Comparison of ENCODE assay signal across 8 cellular contexts in the genomic region with DNA sequence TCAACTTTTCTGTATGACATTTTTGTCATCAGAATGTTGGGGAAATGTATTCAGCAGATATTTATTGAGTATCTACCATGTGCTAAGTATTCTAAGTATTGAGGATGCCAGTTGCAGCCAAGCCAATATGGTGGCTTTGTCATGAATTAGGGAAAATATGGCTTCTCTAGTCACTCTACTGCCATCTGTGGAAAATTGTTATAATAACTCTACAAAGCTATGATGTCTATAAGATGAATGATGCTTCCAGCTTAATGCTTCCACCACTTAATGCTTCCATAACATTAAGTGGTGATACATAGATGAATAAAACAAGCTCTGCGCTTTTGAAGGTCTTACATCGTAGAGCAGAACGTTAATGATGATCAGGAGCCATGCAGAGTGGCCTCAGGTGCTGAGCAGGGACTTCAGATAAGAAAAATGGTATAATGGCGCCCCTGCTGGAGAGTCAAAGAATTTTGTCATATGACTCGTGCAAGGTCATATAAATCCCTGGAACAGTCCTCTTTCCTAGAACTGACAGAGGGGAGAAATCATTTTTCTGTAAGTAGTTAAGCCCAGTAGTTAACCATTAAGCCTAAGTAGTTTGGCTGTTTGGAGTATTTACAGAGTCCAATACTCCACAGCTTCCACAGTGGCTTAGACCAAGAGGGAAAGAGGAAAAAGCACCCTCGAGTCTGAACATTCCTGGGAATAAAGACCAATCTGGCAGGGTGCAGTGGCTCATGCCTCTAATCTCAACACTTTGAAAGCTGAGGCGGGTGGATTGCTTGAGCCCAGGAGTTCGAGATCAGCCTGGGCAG. TPM values are rescaled to one million over a fixed set of nuclear protein-coding genes. Genes with fewer than 3 reads are reported as not detected.
DNase-seq lines count a peak whose midpoint lies in the region; ATAC-seq and TF ChIP-seq lines count a peak whose summit lies in the region.

No MANE protein-coding gene starts in this region.

- H3K4me1 Mint-ChIP-seq in activated CD8-positive, alpha-beta T cell treated with anti-CD3 and anti-CD28 coated beads for 36 hours (ENCODE audit: low read depth) = peaks cover 36% of the 10 kb centered on the region

- BruUV-seq in HCT116 (replicated peaks; lab: Mats Ljungman, UMichigan) = no TSS peak

- TF ChIP-seq CTCF in C4-2B (conservative IDR thresholded peaks at IDR 0.05) (peak; percentile 94), HCT116 (IDR thresholded peaks at IDR 0.05 in 2 of 3, conservative IDR thresholded peaks at IDR 0.05 in 1 of 3; ENCODE audit: borderline replicate concordance in 1 of 3, insufficient read depth in 1 of 3, low read depth in 2 of 3, low read length in 2 of 3) (peak; percentile 49 to 98 (median 89)), epithelial cell of proximal tubule (conservative IDR thresholded peaks at IDR 0.05; ENCODE audit: low read depth, low read length) (peak; percentile 69), psoas muscle (IDR thresholded peaks at IDR 0.05) (peak; percentile 44)
- peak; percentile 99 for TF ChIP-seq CTCF in activated CD8-positive, alpha-beta T cell treated with anti-CD3 and anti-CD28 coated beads for 36 hours (IDR thresholded peaks at IDR 0.05)

- peak; percentile 79 for DNase-seq in HCT116 (ENCODE audit: low read depth, low spot score)
- peak; percentile 80 for DNase-seq in NCI-H774 (lab: John Stamatoyannopoulos, UW)
- DNase-seq in activated CD8-positive, alpha-beta T cell treated with anti-CD3 and anti-CD28 coated beads for 36 hours = peak; percentile 70
- peak; percentile 91 for DNase-seq in epithelial cell of proximal tubule (ENCODE audit: low read depth)
- no peak for DNase-seq in psoas muscle
- no peak for DNase-seq in NCI-H128 (lab: John Stamatoyannopoulos, UW; ENCODE audit: unreplicated experiment)

- H3K27me3 ChIP-seq in HCT116 (ENCODE audit: insufficient read depth, low read length) = no peaks in the 10 kb centered on the region
- peaks cover 0 to 4% (median 0%) of the 10 kb centered on the region in 3 donors for H3K27me3 ChIP-seq in psoas muscle (ENCODE audit: insufficient read depth in 3 of 3, low read length in 2 of 3)

- peak; percentile 81; the same call in 1 of the 2 replicates for TF ChIP-seq RAD21 in HCT116 (IDR thresholded peaks at IDR 0.05; ENCODE audit: low read depth)

- peak overlapping the region; percentile 96 for H2AFZ ChIP-seq in HCT116 (ENCODE audit: low read depth, low read length, poor library complexity, severe bottlenecking)

- H3K36me3 ChIP-seq in HCT116 (ENCODE audit: control insufficient read depth in 1 of 2, insufficient read depth in 2 of 2, low read length in 2 of 2) (no peaks in the 10 kb centered on the region), psoas muscle (ENCODE audit: insufficient read depth in 1 of 2, low read depth in 1 of 2) (no peaks in the 10 kb centered on the region)

- no peak overlapping the region for H3K4me3 Mint-ChIP-seq in activated CD8-positive, alpha-beta T cell treated with anti-CD3 and anti-CD28 coated beads for 36 hours

- no peaks in the 10 kb centered on the region for H3K9me3 ChIP-seq in HCT116 (ENCODE audit: control insufficient read depth in 1 of 2, insufficient read depth in 1 of 2, low read depth in 1 of 2, low read length in 2 of 2)
- no peaks in the 10 kb centered on the region for H3K9me3 ChIP-seq in psoas muscle

- H3K79me2 ChIP-seq in HCT116 (ENCODE audit: insufficient read depth, low read length) = no peaks in the 10 kb centered on the region

- CTCF ChIA-PET in HCT116 (lab: Charles Lee) = interaction anchor here (0.6 to 2.7 kb wide), 29 partner anchors 9 to 719 kb away, joined by 3 to 67 read pairs (median 4); a partner anchor contains a TSS
- CTCF ChIA-PET in activated CD8-positive, alpha-beta T cell treated with anti-CD3 and anti-CD28 coated beads for 36 hours (lab: Charles Lee) = interaction anchor here (0.6 to 8.4 kb wide), 67 partner anchors 9 to 541 kb away, joined by 3 to 101 read pairs (median 5); a partner anchor contains a TSS

- no peaks in the 10 kb centered on the region for H3K9me2 ChIP-seq in HCT116 (ENCODE audit: insufficient read depth)

- RAD21 ChIA-PET in HCT116 (lab: Charles Lee; ENCODE audit: low non-redundant PET in 1 of 2, low total read pairs in 2 of 2, uncharacterized antibody in 2 of 2, unreplicated experiment in 2 of 2) = interaction anchor here (0.6 to 2.0 kb wide), 6 partner anchors 9 to 232 kb away, joined by 3 to 16 read pairs (median 6); a partner anchor contains a TSS

- H4K20me1 ChIP-seq in HCT116 (ENCODE audit: insufficient read depth) = no peaks in the 10 kb centered on the region

- H3K36me3 Mint-ChIP-seq in activated CD8-positive, alpha-beta T cell treated with anti-CD3 and anti-CD28 coated beads for 36 hours (ENCODE audit: low read depth) = no peaks in the 10 kb centered on the region

- H3K4me3 ChIP-seq in HCT116 (replicated peaks in 1 of 2; ENCODE audit: low read depth in 1 of 2, low read length in 2 of 2) (peak overlapping the region in 1 of 2 experiments; percentile 37; a peak in 1 of 4 replicates), epithelial cell of proximal tubule (ENCODE audit: low read depth, low read length) (no peak overlapping the region), psoas muscle (no peak overlapping the region)

- POLR2A ChIA-PET in HCT116 (lab: Charles Lee) = interaction anchor here (1.0 kb wide), 2 partner anchors 211 to 232 kb away, joined by 3 to 6 read pairs; no protein-coding TSS in a partner anchor
- POLR2A ChIA-PET in activated CD8-positive, alpha-beta T cell treated with anti-CD3 and anti-CD28 coated beads for 36 hours (lab: Charles Lee) = interaction anchor here (0.9 to 6.5 kb wide), 3 partner anchors 9 to 45 kb away, joined by 3 to 34 read pairs (median 5); a partner anchor contains a TSS

- H3K9me3 Mint-ChIP-seq in activated CD8-positive, alpha-beta T cell treated with anti-CD3 and anti-CD28 coated beads for 36 hours = peaks cover 2% of the 10 kb centered on the region

- H3K9ac ChIP-seq in HCT116 (ENCODE audit: low read length) = no peak overlapping the region

- H3K4me1 ChIP-seq in HCT116 (ENCODE audit: control insufficient read depth in 1 of 2, insufficient read depth in 2 of 2, low read length in 2 of 2) = peaks cover 7 to 20% of the 10 kb centered on the region in 2 experiments; a peak in 3 of 4 replicates
- H3K4me1 ChIP-seq in psoas muscle = no peaks in the 10 kb centered on the region

- 49 to 61% (median 59%) methylated on average over 8 of the region's 8 CpGs for WGBS in psoas muscle, 3 donors

- no peak for TF ChIP-seq POLR2A in HCT116 (IDR thresholded peaks at IDR 0.05; ENCODE audit: borderline replicate concordance, extremely low read depth, insufficient read depth, insufficient read length)

- H3K27ac ChIP-seq in C4-2B = no peak overlapping the region
- H3K27ac ChIP-seq in HCT116 (ENCODE audit: low read depth, low read length) = no peak overlapping the region
- no peak overlapping the region for H3K27ac ChIP-seq in psoas muscle

- ATAC-seq in HCT116 (peak; percentile 80), psoas muscle (no peak), HG02763 (IDR thresholded peaks at IDR 0.05; ENCODE audit: unreplicated experiment) (no peak)
- ATAC-seq in activated CD8-positive, alpha-beta T cell treated with anti-CD3 and anti-CD28 coated beads for 36 hours = peak; percentile 26

- peak overlapping the region; percentile 12 for H3K27ac Mint-ChIP-seq in activated CD8-positive, alpha-beta T cell treated with anti-CD3 and anti-CD28 coated beads for 36 hours

- H3K4me2 ChIP-seq in HCT116 (ENCODE audit: low read length) = peak overlapping the region; percentile 70

- no peaks in the 10 kb centered on the region for H3K27me3 Mint-ChIP-seq in activated CD8-positive, alpha-beta T cell treated with anti-CD3 and anti-CD28 coated beads for 36 hours

- intact Hi-C loops in HCT116 (cut with micrococcal nuclease) = loop anchor here (1.0 kb wide), 2 partner anchors 211 to 232 kb away; no protein-coding TSS in a partner anchor
- intact Hi-C loops in activated CD8-positive, alpha-beta T cell treated with anti-CD3 and anti-CD28 coated beads for 36 hours (cut with micrococcal nuclease) = loop anchor here (5.0 kb wide), 1 partner anchor 234 kb away; no protein-coding TSS in a partner anchor
- intact Hi-C loops in psoas muscle (cut with DNase I) = loop anchor here in 1 of 2 donors (5.0 kb wide), 1 partner anchor 234 kb away; no protein-coding TSS in a partner anchor

TF ChIP-seq in HCT116, 20 proteins besides CTCF, POLR2A, EP300 and RAD21 (continues in another document):
- TF ChIP-seq FOSL1 (IDR thresholded peaks at IDR 0.05; ENCODE audit: low read depth) (0 out of 2 replicates have a peak, but pooled peaks have one; percentile 14), YY1 (IDR thresholded peaks at IDR 0.05; ENCODE audit: extremely low read depth, insufficient replicate concordance, low read depth, low read length) (peak; percentile 83), SRF (IDR thresholded peaks at IDR 0.05; ENCODE audit: low read depth) (0 out of 2 replicates have a peak, but pooled peaks have one; percentile 33), SP1 (IDR thresholded peaks at IDR 0.05; ENCODE audit: low read depth) (peak; percentile 20), CBX3 (IDR thresholded peaks at IDR 0.05; ENCODE audit: low read depth) (peak; percentile 73), EGR1 (IDR thresholded peaks at IDR 0.05; ENCODE audit: low read depth) (peak; percentile 35; the same call in 1 of the 2 replicates), JUND (IDR thresholded peaks at IDR 0.05) (0 out of 2 replicates have a peak, but pooled peaks have one; percentile 10), ZFX (IDR thresholded peaks at IDR 0.05) (no peak)
- TF ChIP-seq, protein P1, sequence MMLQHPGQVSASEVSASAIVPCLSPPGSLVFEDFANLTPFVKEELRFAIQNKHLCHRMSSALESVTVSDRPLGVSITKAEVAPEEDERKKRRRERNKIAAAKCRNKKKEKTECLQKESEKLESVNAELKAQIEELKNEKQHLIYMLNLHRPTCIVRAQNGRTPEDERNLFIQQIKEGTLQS (IDR thresholded peaks at IDR 0.05) = no peak

RNA-seq across cellular contexts. Expression of a gene that starts 2.7 kb away (rescaled TPM):
- total RNA-seq in HCT116 (2021; ENCODE audit: unreplicated experiment) (not detected), epithelial cell of proximal tubule (not detected in 2 replicates), psoas muscle (not detected)
- not detected in 2 replicates for polyA plus RNA-seq in HCT116 (2012)
- total RNA-seq in activated CD8-positive, alpha-beta T cell treated with anti-CD3 and anti-CD28 coated beads for 36 hours = not detected
- polyA plus RNA-seq in psoas muscle = not detected

RNA-seq across cellular contexts. Expression of a gene that starts 42.2 kb away (rescaled TPM):
- total RNA-seq in HCT116 (2021; ENCODE audit: unreplicated experiment) (47.2 TPM), epithelial cell of proximal tubule (49.7 and 124 TPM in 2 replicates), psoas muscle (10 to 100 TPM; 18.6 to 29.3 (median 23.1) TPM)
- 17.7 and 21.7 TPM in 2 replicates for polyA plus RNA-seq in HCT116 (2012)
- total RNA-seq in activated CD8-positive, alpha-beta T cell treated with anti-CD3 and anti-CD28 coated beads for 36 hours = 10 to 100 TPM; 25.9 to 26.8 TPM
- polyA plus RNA-seq in psoas muscle = 10 to 100 TPM in 1 of 3 donors, 1 to 10 TPM in 2; 5.6 to 12.5 (median 7.7) TPM

RNA-seq across cellular contexts. Expression of a gene that starts 44.8 kb away (rescaled TPM):
- 51.2 TPM for total RNA-seq in HCT116 (2021; ENCODE audit: unreplicated experiment)
- 26.4 and 29.7 TPM in 2 replicates for polyA plus RNA-seq in HCT116 (2012)
- total RNA-seq in activated CD8-positive, alpha-beta T cell treated with anti-CD3 and anti-CD28 coated beads for 36 hours = 10 to 100 TPM; 75.9 to 78.6 TPM
- 16.8 and 24.7 TPM in 2 replicates for total RNA-seq in epithelial cell of proximal tubule
- 10 to 100 TPM; 21.2 to 29.2 (median 23.8) TPM for total RNA-seq in psoas muscle
- polyA plus RNA-seq in psoas muscle = 10 to 100 TPM; 17.0 to 33.0 (median 17.6) TPM

Comparison
In these comparisons a context has a peak if more than half of its experiments do, and no peak if none do; other contexts are left out.
1. CTCF ChIP-seq: peak in every context shown above with its lines; median percentile 99 in activated CD8-positive, alpha-beta T cell treated with anti-CD3 and anti-CD28 coated beads for 36 hours; 94 in C4-2B; 89 in HCT116; 69 in epithelial cell of proximal tubule; 44 in psoas muscle.
2. ATAC-seq: peak in HCT116 (single experiment) and activated CD8-positive, alpha-beta T cell treated with anti-CD3 and anti-CD28 coated beads for 36 hours (single experiment); none in psoas muscle (0 of 4) and HG02763 (single experiment).
3. DNase-seq: peak in HCT116 (single experiment), NCI-H774 (single experiment), activated CD8-positive, alpha-beta T cell treated with anti-CD3 and anti-CD28 coated beads for 36 hours (single experiment) and epithelial cell of proximal tubule (single experiment); none in psoas muscle (0 of 2) and NCI-H128 (single experiment).